8 cellular contexts compared by ENCODE assay signal in genomic region chr10:24952701-24953349, GRCh38. TPM values are rescaled to one million over a fixed set of nuclear protein-coding genes. Genes with fewer than 3 reads are reported as not detected.
DNase-seq lines count a peak whose midpoint lies in the region; ATAC-seq and TF ChIP-seq lines count a peak whose summit lies in the region.

No MANE protein-coding gene starts in this region.

- H3K36me3 Mint-ChIP-seq in activated T-cell treated with anti-CD3 and anti-CD28 coated beads, Interleukin-2, amount 50 U/mL, for 4 hours (ENCODE audit: insufficient read depth), result no peaks in the 10 kb centered on the region

- H3K36me3 ChIP-seq in muscle layer of duodenum (ENCODE audit: control insufficient read depth in 1 of 2, insufficient read depth in 2 of 2, low read length in 2 of 2) (no peaks in the 10 kb centered on the region), stomach (no peaks in the 10 kb centered on the region)

- H3K27me3 Mint-ChIP-seq in activated T-cell treated with anti-CD3 and anti-CD28 coated beads, Interleukin-2, amount 50 U/mL, for 4 hours (ENCODE audit: low read depth), result no peaks in the 10 kb centered on the region

- TF ChIP-seq EP300 in stomach (IDR thresholded peaks at IDR 0.05), result no peak

- DNase-seq in HEK293T (ENCODE audit: extremely low spot score), result peak; percentile 64
- peak; percentile 70 for DNase-seq in NCI-H2171 treated with DMSO at 0.1 percent for 48 hours (lab: John Stamatoyannopoulos, UW)
- peak; percentile 43 for DNase-seq in activated T-cell treated with anti-CD3 and anti-CD28 coated beads, Interleukin-2, amount 50 U/mL, for 4 hours
- DNase-seq in erythroblast (lab: John Stamatoyannopoulos, UW), result peak; percentile 28 to 56
- peak; percentile 45 for DNase-seq in stomach

- peak; percentile 75 to 85 for ATAC-seq in activated T-cell treated with anti-CD3 and anti-CD28 coated beads, Interleukin-2, amount 50 U/mL, for 4 hours
- ATAC-seq in GM18520 (IDR thresholded peaks at IDR 0.05; ENCODE audit: unreplicated experiment), result no peak

- no peaks in the 10 kb centered on the region for H3K9me3 ChIP-seq in muscle layer of duodenum (ENCODE audit: control insufficient read depth in 1 of 2, low read length in 2 of 2)
- H3K9me3 ChIP-seq in stomach, result no peaks in the 10 kb centered on the region

- H3K9me3 Mint-ChIP-seq in activated T-cell treated with anti-CD3 and anti-CD28 coated beads, Interleukin-2, amount 50 U/mL, for 4 hours, result no peaks in the 10 kb centered on the region

- peak overlapping the region; percentile 75 for H3K4me3 Mint-ChIP-seq in activated T-cell treated with anti-CD3 and anti-CD28 coated beads, Interleukin-2, amount 50 U/mL, for 4 hours

- no peaks in the 10 kb centered on the region for H3K27me3 ChIP-seq in muscle layer of duodenum (ENCODE audit: low read depth, low read length)
- H3K27me3 ChIP-seq in stomach, result no peaks in the 10 kb centered on the region

- H3K4me1 ChIP-seq in muscle layer of duodenum (ENCODE audit: control insufficient read depth in 1 of 2, insufficient read depth in 2 of 2, low read length in 2 of 2) (no peaks in the 10 kb centered on the region), stomach (peaks cover 9 to 39% (median 27%) of the 10 kb centered on the region in 4 donors)

- WGBS in stomach, 5 donors, result 1 to 4% (median 2%) methylated on average over 14 to 49 of the region's 50 CpGs

- intact Hi-C loops in stomach (cut with DNase I; ENCODE audit: low total_unique reads), result no loop called here

- peak overlapping the region; percentile 10 for H3K27ac ChIP-seq in muscle layer of duodenum (ENCODE audit: low read length)
- peak overlapping the region; percentile 86 to 92 (median 89) for H3K27ac ChIP-seq in stomach

- POLR2A ChIA-PET in HEK293T (lab: Yijun Ruan, JAX), result interaction anchor here (1.0 kb wide), 1 partner anchor 12 kb away, joined by 3 read pairs; no protein-coding TSS in a partner anchor

- peaks cover 20% of the 10 kb centered on the region for H3K4me1 Mint-ChIP-seq in activated T-cell treated with anti-CD3 and anti-CD28 coated beads, Interleukin-2, amount 50 U/mL, for 4 hours (ENCODE audit: low read depth)

- TF ChIP-seq CTCF in GM12872 (IDR thresholded peaks at IDR 0.05; ENCODE audit: insufficient read depth, low read depth, low read length) (peak; percentile 54; the same call in 2 of the 3 replicates), stomach (IDR thresholded peaks at IDR 0.05) (peak in 3 of 7 experiments; percentile 5 to 63 (median 40))

- TF ChIP-seq POLR2A in erythroblast (IDR thresholded peaks at IDR 0.05; ENCODE audit: low read length), result no peak
- TF ChIP-seq POLR2A in stomach (IDR thresholded peaks at IDR 0.05), result no peak

- CTCF ChIA-PET in HEK293T (lab: Yijun Ruan, JAX), result interaction anchor here (1.4 kb wide), 1 partner anchor 10 kb away, joined by 3 read pairs; no protein-coding TSS in a partner anchor

- H3K4me3 ChIP-seq in muscle layer of duodenum (ENCODE audit: low read depth in 1 of 2, low read length in 2 of 2) (peak overlapping the region; percentile 60 to 65), stomach (peak overlapping the region; percentile 67 to 81 (median 75))

TF ChIP-seq in HEK293T, 16 proteins besides CTCF, POLR2A, EP300 and RAD21:
- TF ChIP-seq L3MBTL2 (conservative IDR thresholded peaks at IDR 0.05) (peak; percentile 69), SP1 (IDR thresholded peaks at IDR 0.05) (no peak), LEF1 (IDR thresholded peaks at IDR 0.05; ENCODE audit: borderline replicate concordance) (peak; percentile 21; the same call in 1 of the 2 replicates), HDGF (IDR thresholded peaks at IDR 0.05; ENCODE audit: borderline replicate concordance) (no peak), SUZ12 (IDR thresholded peaks at IDR 0.05) (no peak), FOXM1 (IDR thresholded peaks at IDR 0.05; ENCODE audit: borderline replicate concordance) (0 out of 2 replicates have a peak, but pooled peaks have one; percentile 22), ARNT (IDR thresholded peaks at IDR 0.05) (peak; percentile 51; the same call in 1 of the 2 replicates), NFRKB (IDR thresholded peaks at IDR 0.05) (no peak)

RNA-seq across cellular contexts. Expression of gene PRTFDC1, which starts 0.4 kb away (rescaled TPM):
- total RNA-seq in activated T-cell treated with anti-CD3 and anti-CD28 coated beads, Interleukin-2, amount 50 U/mL, for 4 hours, result under 1 TPM; 0.16 to 0.47 (median 0.46) TPM
- total RNA-seq in stomach, result 10 to 100 TPM in 2 of 5 donors, 1 to 10 TPM in 2, not detected in 1; 1.2 to 21.6 (median 12.3) TPM
- 10 to 100 TPM in 2 of 3 donors, 1 to 10 TPM in 1; 5.7 to 14.1 (median 12.4) TPM for polyA plus RNA-seq in stomach
